ENCODE assay signal across 1 cellular context in genomic region chr15:65869127-65869953, GRCh38.
TF ChIP-seq lines count a peak whose summit lies in the region.

Gene RAB11A, plus strand, starts transcription at chr15:65869491. Its CDS starts 95 bp downstream, at chr15:65869586.

TF ChIP-seq in HCT116, 20 proteins besides CTCF, POLR2A, EP300 and RAD21 (continued from another document):
- no peak for TF ChIP-seq ZBTB33 (IDR thresholded peaks at IDR 0.05; ENCODE audit: extremely low read depth, insufficient replicate concordance, low read length)
- peak; percentile 80 for TF ChIP-seq EGR1 (IDR thresholded peaks at IDR 0.05; ENCODE audit: low read depth)
- TF ChIP-seq ELF1 (IDR thresholded peaks at IDR 0.05; ENCODE audit: borderline replicate concordance, low read depth): peak; percentile 42; the same call in 1 of the 2 replicates
- no peak for TF ChIP-seq ZNF274 (IDR thresholded peaks at IDR 0.05; ENCODE audit: low read depth, low read length)
- no peak for TF ChIP-seq ATF3 (IDR thresholded peaks at IDR 0.05)
